1 cellular context compared by ENCODE assay signal in the genomic region with DNA sequence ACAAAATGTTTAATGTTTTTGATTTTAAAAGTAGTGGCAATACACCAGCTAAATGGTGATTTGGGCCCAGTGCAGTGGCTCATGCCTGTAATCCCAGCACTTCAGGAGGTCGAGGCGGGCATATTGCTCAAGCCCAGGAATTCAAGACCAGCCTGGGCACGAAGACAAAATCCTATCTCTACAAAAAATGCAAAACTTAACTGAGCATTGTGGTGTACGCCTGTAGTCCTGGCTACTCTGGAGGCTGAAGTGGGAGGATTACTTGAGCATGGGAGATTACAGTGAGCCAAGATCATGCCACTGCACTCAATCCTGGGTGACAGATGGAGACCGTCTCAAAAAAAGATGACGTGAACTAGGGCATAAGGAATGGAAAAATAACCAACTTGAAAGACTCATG.
TF ChIP-seq lines count a peak whose summit lies in the region.

No MANE protein-coding gene starts in this region.

TF ChIP-seq in K562, 482 proteins besides CTCF, POLR2A, EP300 and RAD21:
- TF ChIP-seq CBFA2T3 (IDR thresholded peaks at IDR 0.05) (peak; percentile 27), SNRNP70 (optimal IDR thresholded peaks at IDR 0.05; ENCODE audit: low read depth, low read length) (no peak)
